ENCODE assay signal across 1 cellular context in the genomic region with DNA sequence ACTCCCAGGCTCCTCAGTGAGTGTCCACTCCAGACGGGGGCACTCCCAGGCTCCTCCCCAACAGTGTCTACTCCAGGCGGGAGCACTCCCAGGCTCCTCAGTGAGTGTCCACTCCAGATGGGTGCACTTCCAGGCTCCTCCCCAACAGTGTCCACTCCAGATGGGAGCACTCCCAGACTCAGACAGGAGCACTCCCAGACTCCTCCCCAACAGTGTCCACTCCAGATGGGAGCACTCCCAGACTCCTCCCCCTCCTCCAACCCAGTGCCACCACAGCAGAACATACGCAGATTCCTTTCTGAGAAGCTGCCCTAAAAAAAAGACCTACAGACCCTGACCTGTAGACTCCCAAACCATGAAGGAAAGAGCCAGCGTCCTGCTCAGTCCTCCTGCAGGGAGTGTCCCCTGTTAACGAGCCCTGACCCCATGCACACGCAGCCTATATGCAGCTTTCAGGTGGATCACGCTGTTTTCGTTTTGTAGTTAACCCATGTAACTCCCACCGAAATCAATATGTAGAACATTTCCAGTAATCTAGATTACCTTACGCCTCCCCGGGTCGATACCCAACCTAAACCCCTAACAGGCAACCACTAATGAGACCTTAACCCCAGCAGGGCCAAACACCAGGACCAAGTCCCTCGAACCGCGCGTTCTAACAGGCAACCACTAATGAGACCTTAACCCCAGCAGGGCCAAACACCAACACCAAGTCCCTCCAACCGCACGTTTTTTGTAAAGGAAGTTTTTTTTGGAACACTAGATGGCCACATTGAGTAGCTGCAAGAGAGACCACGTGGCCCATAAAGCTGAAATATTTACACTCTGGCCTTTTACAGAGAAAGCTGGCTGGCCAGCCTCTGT.
TF ChIP-seq lines count a peak whose summit lies in the region.

No MANE protein-coding gene starts in this region.

TF ChIP-seq in endothelial cell of umbilical vein, 7 proteins besides CTCF, POLR2A, EP300 and RAD21 (continued from another document):
- TF ChIP-seq, protein P1, sequence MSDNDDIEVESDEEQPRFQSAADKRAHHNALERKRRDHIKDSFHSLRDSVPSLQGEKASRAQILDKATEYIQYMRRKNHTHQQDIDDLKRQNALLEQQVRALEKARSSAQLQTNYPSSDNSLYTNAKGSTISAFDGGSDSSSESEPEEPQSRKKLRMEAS (IDR thresholded peaks at IDR 0.05; ENCODE audit: insufficient read depth, insufficient read length) = peak; percentile 96
- TF ChIP-seq GATA2 (IDR thresholded peaks at IDR 0.05; ENCODE audit: insufficient read depth, insufficient read length, low read depth, low read length) (no peak), MYC (IDR thresholded peaks at IDR 0.05; ENCODE audit: low read depth, low read length) (peak; percentile 46), EZH2 (IDR thresholded peaks at IDR 0.05; ENCODE audit: borderline replicate concordance, low read depth, low read length, severe bottlenecking) (no peak), POLR2AphosphoS5 (IDR thresholded peaks at IDR 0.05; ENCODE audit: insufficient read depth, low read depth, low read length) (no peak)
